In the genomic region with DNA sequence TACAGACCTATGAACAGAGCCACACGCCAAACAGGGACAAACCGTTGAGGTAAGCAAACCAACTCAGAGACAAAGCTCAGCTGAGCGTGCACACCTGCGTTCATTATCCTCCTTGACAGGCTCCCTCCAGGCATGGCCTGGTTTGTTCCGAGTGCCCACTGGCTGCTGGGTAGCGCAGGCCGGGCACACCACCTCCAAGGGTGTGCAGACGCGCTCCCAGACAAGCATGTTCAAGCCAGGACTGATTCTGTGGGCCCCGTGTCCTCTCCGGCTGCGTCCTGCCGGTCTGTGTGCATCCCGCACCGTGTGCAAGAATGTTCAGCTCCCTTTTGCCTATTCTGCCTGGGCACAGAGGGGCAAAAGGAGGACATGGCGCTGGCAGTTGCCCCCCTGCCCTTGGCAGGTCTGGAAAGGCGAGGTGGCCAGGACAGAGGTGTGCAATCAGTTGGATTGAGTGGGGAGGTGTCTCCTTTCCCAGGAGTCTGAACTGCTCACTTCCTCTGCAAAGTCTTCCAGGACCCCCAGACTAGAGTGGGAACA, we compare ENCODE assay signal across 14 cellular contexts. TPM values are rescaled to one million over a fixed set of nuclear protein-coding genes. Genes with fewer than 3 reads are reported as not detected.
DNase-seq lines count a peak whose midpoint lies in the region; ATAC-seq and TF ChIP-seq lines count a peak whose summit lies in the region.
"Had no signal": no experiment of that assay in that cellular context is flagged by ENCODE, and none has a peak within 500 bp of the region (broad histone marks: within the 10 kb centered on the region; RNA-seq: fewer than 3 reads in every experiment).

No MANE protein-coding gene starts in this region.

- TF ChIP-seq CTCF in natural killer cell (IDR thresholded peaks at IDR 0.05) (no peak), epithelial cell of proximal tubule (conservative IDR thresholded peaks at IDR 0.05; ENCODE audit: low read depth, low read length) (no peak), nephron progenitor cell (IDR thresholded peaks at IDR 0.05) (no peak)

- peaks cover 22 to 34% of the 10 kb centered on the region in 2 donors for H3K27me3 Mint-ChIP-seq in natural killer cell treated with Interleukin-12 subunit alpha and Interleukin-12 subunit beta and Interleukin-15 and Interleukin-18, amount 100 ng/mL, for 72 hours
- H3K27me3 Mint-ChIP-seq in natural killer cell (ENCODE audit: low read depth in 2 of 2) (peaks cover 23 to 32% of the 10 kb centered on the region in 2 donors), nephron progenitor cell (ENCODE audit: low read depth, poor library complexity) (peaks cover 81% of the 10 kb centered on the region)

- peak overlapping the region; percentile 65 for H3K4me3 ChIP-seq in epithelial cell of proximal tubule (ENCODE audit: low read depth, low read length)

- no peak overlapping the region for H3K4me3 Mint-ChIP-seq in natural killer cell treated with Interleukin-12 subunit alpha and Interleukin-12 subunit beta and Interleukin-15 and Interleukin-18, amount 100 ng/mL, for 72 hours
- no peak overlapping the region for H3K4me3 Mint-ChIP-seq in natural killer cell
- peak overlapping the region; percentile 84 for H3K4me3 Mint-ChIP-seq in nephron progenitor cell
- H3K4me3 Mint-ChIP-seq: activated T-cell treated with anti-CD3 and anti-CD28 coated beads, Interleukin-2, amount 50 U/mL, for 24 hours had no signal

- peak; percentile 3 to 32 for ATAC-seq in natural killer cell treated with Interleukin-12 subunit alpha and Interleukin-12 subunit beta and Interleukin-15 and Interleukin-18, amount 100 ng/mL, for 72 hours
- ATAC-seq in natural killer cell, result no peak
- no peak for ATAC-seq in HG03571 (IDR thresholded peaks at IDR 0.05; ENCODE audit: unreplicated experiment)
- ATAC-seq in HG02642 (IDR thresholded peaks at IDR 0.05; ENCODE audit: poor library complexity, unreplicated experiment), result no peak

- DNase-seq in natural killer cell treated with Interleukin-12 subunit alpha and Interleukin-12 subunit beta and Interleukin-15 and Interleukin-18, amount 100 ng/mL, for 72 hours (ENCODE audit: low spot score), result no peak
- DNase-seq in natural killer cell (no peak), epithelial cell of proximal tubule (ENCODE audit: low read depth) (no peak), nephron progenitor cell (no peak), NCI-H2171 (lab: John Stamatoyannopoulos, UW) (no peak), SKM-1 (lab: John Stamatoyannopoulos, UW; ENCODE audit: unreplicated experiment) (no peak)
- DNase-seq: activated T-cell treated with anti-CD3 and anti-CD28 coated beads, Interleukin-2, amount 50 U/mL, for 24 hours; CD4-positive, alpha-beta memory T cell; hippocampal formation; NK-92 treated with Interleukin-12 subunit alpha and Interleukin-12 subunit beta, amount 100 ng/mL, for 24 hours had no signal

- intact Hi-C loops in natural killer cell (cut with micrococcal nuclease), result no loop called here

- peaks cover 5 to 6% of the 10 kb centered on the region in 2 donors for H3K4me1 Mint-ChIP-seq in natural killer cell treated with Interleukin-12 subunit alpha and Interleukin-12 subunit beta and Interleukin-15 and Interleukin-18, amount 100 ng/mL, for 72 hours (ENCODE audit: low read depth in 2 of 2)
- H3K4me1 Mint-ChIP-seq in natural killer cell, result peaks cover 0 to 8% of the 10 kb centered on the region in 2 donors
- peaks cover 34% of the 10 kb centered on the region for H3K4me1 Mint-ChIP-seq in nephron progenitor cell

- H3K9me3 Mint-ChIP-seq in natural killer cell treated with Interleukin-12 subunit alpha and Interleukin-12 subunit beta and Interleukin-15 and Interleukin-18, amount 100 ng/mL, for 72 hours, result no peaks in the 10 kb centered on the region
- H3K9me3 Mint-ChIP-seq in natural killer cell (no peaks in the 10 kb centered on the region), nephron progenitor cell (no peaks in the 10 kb centered on the region)
- H3K9me3 Mint-ChIP-seq: activated T-cell treated with anti-CD3 and anti-CD28 coated beads, Interleukin-2, amount 50 U/mL, for 24 hours; CD4-positive, alpha-beta memory T cell had no signal

- no peaks in the 10 kb centered on the region for H3K36me3 Mint-ChIP-seq in natural killer cell treated with Interleukin-12 subunit alpha and Interleukin-12 subunit beta and Interleukin-15 and Interleukin-18, amount 100 ng/mL, for 72 hours
- H3K36me3 Mint-ChIP-seq in natural killer cell (peaks cover 8% of the 10 kb centered on the region), nephron progenitor cell (ENCODE audit: low read depth) (peaks cover 9% of the 10 kb centered on the region)

- no peak overlapping the region for H3K27ac Mint-ChIP-seq in natural killer cell treated with Interleukin-12 subunit alpha and Interleukin-12 subunit beta and Interleukin-15 and Interleukin-18, amount 100 ng/mL, for 72 hours
- H3K27ac Mint-ChIP-seq in natural killer cell (no peak overlapping the region), nephron progenitor cell (no peak overlapping the region)
- H3K27ac Mint-ChIP-seq: activated T-cell treated with anti-CD3 and anti-CD28 coated beads, Interleukin-2, amount 50 U/mL, for 24 hours; CD4-positive, alpha-beta memory T cell had no signal

RNA-seq across cellular contexts. Expression of a gene that starts 0.5 kb away (rescaled TPM):
- total RNA-seq in natural killer cell treated with Interleukin-12 subunit alpha and Interleukin-12 subunit beta and Interleukin-15 and Interleukin-18, amount 100 ng/mL, for 72 hours, result not detected
- not detected for total RNA-seq in natural killer cell
- not detected in 2 replicates for total RNA-seq in epithelial cell of proximal tubule
- total RNA-seq: CD4-positive, alpha-beta memory T cell; M059J; T-helper 2 cell treated with Interferon-gamma antibody and Interleukin-4, amounts not matched to agents 100 ng/mL and 5 ng/mL, for 36 hours had no signal

Comparison
In these comparisons a context has a peak if more than half of its experiments do, and no peak if none do; other contexts are left out.
1. ATAC-seq: peak in natural killer cell treated with Interleukin-12 subunit alpha and Interleukin-12 subunit beta and Interleukin-15 and Interleukin-18, amount 100 ng/mL, for 72 hours (2 of 2); none in natural killer cell (0 of 3), HG03571 (single experiment) and HG02642 (single experiment).